In the genomic region with DNA sequence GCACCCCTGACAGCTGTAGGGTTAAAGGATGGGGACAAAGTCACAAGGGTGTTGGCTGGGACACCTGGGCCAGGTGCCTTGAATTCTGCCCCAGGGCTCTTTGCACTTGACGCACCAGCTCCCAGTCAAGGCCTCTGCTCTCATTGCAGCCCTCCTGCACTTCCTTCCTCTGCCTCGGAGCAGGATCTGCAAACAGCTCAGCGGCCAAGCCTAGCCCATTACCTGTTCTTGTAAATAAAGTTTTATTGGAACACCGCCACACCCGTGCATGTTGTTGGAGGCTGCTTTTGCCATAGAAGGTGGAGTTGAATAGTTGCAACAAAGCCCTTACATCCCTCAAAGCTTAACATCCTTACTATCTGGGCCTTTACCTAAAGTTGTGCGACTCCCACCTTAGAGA, we compare ENCODE assay signal across 20 cellular contexts.
"Had no signal": no experiment of that assay in that cellular context is flagged by ENCODE, and none has a peak within 500 bp of the region (broad histone marks: within the 10 kb centered on the region; RNA-seq: fewer than 3 reads in every experiment).

No MANE protein-coding gene starts in this region.

- H3K27ac ChIP-seq: epithelial cell of prostate, esophagus muscularis mucosa, neutrophil, psoas muscle, right lobe of liver, spleen, tibial artery, upper lobe of left lung, vagina had no signal

- ATAC-seq: effector memory CD8-positive, alpha-beta T cell; left ventricle myocardium superior; naive thymus-derived CD4-positive, alpha-beta T cell; psoas muscle; right lobe of liver; stimulated activated memory B cell treated with anti-CD40 and anti-IgM and Interleukin-4, amounts not matched to agents 10 μg/mL and 1 μg/mL and 100 μg/mL, for 72 hours had no signal

- H3K36me3 ChIP-seq: esophagus muscularis mucosa, neutrophil, right lobe of liver, spleen, upper lobe of left lung, vagina had no signal

- H3K4me1 ChIP-seq: esophagus muscularis mucosa, psoas muscle, right lobe of liver, tibial artery, upper lobe of left lung had no signal

- H3K9me3 ChIP-seq: neutrophil, psoas muscle, right lobe of liver, tibial artery, upper lobe of left lung, vagina had no signal

- FAIRE-seq: keratinocyte had no signal

- H3K27me3 ChIP-seq: esophagus muscularis mucosa, neutrophil, right lobe of liver, spleen, tibial artery, upper lobe of left lung, vagina had no signal

- H3K4me3 ChIP-seq: esophagus muscularis mucosa, psoas muscle, right lobe of liver, spleen, tibial artery, upper lobe of left lung, vagina had no signal

- DNase-seq: effector memory CD8-positive, alpha-beta T cell; immature natural killer cell; left ventricle myocardium superior; mesendoderm; naive thymus-derived CD4-positive, alpha-beta T cell; retina; spleen; stimulated activated CD4-positive, alpha-beta T cell treated with anti-CD3 and anti-CD28 coated beads, Interleukin-15, amount 100 ng/mL, for 24 hours; stimulated activated CD4-positive, alpha-beta T cell treated with anti-CD3 and anti-CD28 coated beads, Interleukin-1b, Interleukin-23, amount 100 ng/mL, for 48 hours; stimulated activated CD4-positive, alpha-beta T cell treated with anti-CD3 and anti-CD28 coated beads, Interleukin-4, amount 100 ng/mL, for 24 hours; tibial artery; upper lobe of left lung had no signal
